ENCODE assay signal across 15 cellular contexts in the genomic region with DNA sequence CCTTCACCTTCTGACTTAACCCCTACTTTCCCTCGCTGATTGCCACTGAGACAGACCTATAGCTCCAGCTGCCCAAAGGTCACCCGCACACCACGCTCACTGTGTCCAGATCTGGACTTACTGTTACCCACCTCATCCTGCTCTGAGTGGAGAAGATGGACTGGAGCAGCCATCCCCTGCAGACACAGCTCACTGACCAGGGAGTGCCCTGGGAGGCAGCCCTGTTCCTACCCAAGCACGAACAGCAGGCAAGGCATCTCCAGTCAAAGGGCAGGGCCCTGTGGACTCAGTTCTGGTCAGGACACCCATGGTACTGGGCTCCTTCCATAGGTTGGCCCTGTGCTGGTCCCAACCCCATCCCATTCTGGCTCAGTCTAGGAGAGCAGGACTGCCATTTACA. TPM values are rescaled to one million over a fixed set of nuclear protein-coding genes. Genes with fewer than 3 reads are reported as not detected.
DNase-seq lines count a peak whose midpoint lies in the region; ATAC-seq, FAIRE-seq and TF ChIP-seq lines count a peak whose summit lies in the region.
"Had no signal": no experiment of that assay in that cellular context is flagged by ENCODE, and none has a peak within 500 bp of the region (broad histone marks: within the 10 kb centered on the region; RNA-seq: fewer than 3 reads in every experiment).

No MANE protein-coding gene starts in this region.

- FAIRE-seq in small intestine (lab: Jason Lieb, UNC), result no peak
- FAIRE-seq: D721Med, H1, K562 had no signal

- H3K27me3 ChIP-seq in H7 (ENCODE audit: control insufficient read depth, insufficient read depth, low read length), result peaks cover 29% of the 10 kb centered on the region
- H3K27me3 ChIP-seq in neural progenitor cell, result peaks cover 44% of the 10 kb centered on the region
- H3K27me3 ChIP-seq in thyroid gland, result peaks cover 16% of the 10 kb centered on the region
- H3K27me3 ChIP-seq in small intestine (ENCODE audit: control insufficient read depth in 2 of 2, insufficient read depth in 2 of 2, low read length in 2 of 2), result peaks cover 6 to 7% of the 10 kb centered on the region in 2 donors

- H3K9me3 ChIP-seq in neural progenitor cell (ENCODE audit: low read depth) (no peaks in the 10 kb centered on the region), thyroid gland (no peaks in the 10 kb centered on the region), small intestine (ENCODE audit: control insufficient read depth, low read depth) (no peaks in the 10 kb centered on the region)
- H3K9me3 ChIP-seq: SK-N-SH had no signal

- H3K9ac ChIP-seq in neural progenitor cell, result no peak overlapping the region
- H3K9ac ChIP-seq: SK-N-SH had no signal

- no peak overlapping the region for H3K27ac Mint-ChIP-seq in natural killer cell treated with Interleukin-12 subunit alpha and Interleukin-12 subunit beta and Interleukin-15 and Interleukin-18, amount 100 ng/mL, for 72 hours
- H3K27ac Mint-ChIP-seq in natural killer cell (no peak overlapping the region), neural progenitor cell (no peak overlapping the region)

- H3K4me3 ChIP-seq in H7 (ENCODE audit: insufficient read depth, low read depth, low read length) (no peak overlapping the region), neural progenitor cell (no peak overlapping the region), thyroid gland (replicated peaks in 1 of 3) (no peak overlapping the region), small intestine (ENCODE audit: low read depth in 1 of 2, low read length in 2 of 2) (no peak overlapping the region)
- H3K4me3 ChIP-seq: K562 had no signal

- H3F3A ChIP-seq in neural progenitor cell (ENCODE audit: low read depth), result no peaks in the 10 kb centered on the region

- no peak overlapping the region for H3K4me3 Mint-ChIP-seq in natural killer cell treated with Interleukin-12 subunit alpha and Interleukin-12 subunit beta and Interleukin-15 and Interleukin-18, amount 100 ng/mL, for 72 hours
- H3K4me3 Mint-ChIP-seq in natural killer cell (no peak overlapping the region), neural progenitor cell (peak overlapping the region; percentile 28)

- no peaks in the 10 kb centered on the region for H3K79me2 ChIP-seq in neural progenitor cell (ENCODE audit: low read depth)

- H3K4me1 Mint-ChIP-seq in natural killer cell treated with Interleukin-12 subunit alpha and Interleukin-12 subunit beta and Interleukin-15 and Interleukin-18, amount 100 ng/mL, for 72 hours (ENCODE audit: low read depth in 2 of 2), result peaks cover 16 to 20% of the 10 kb centered on the region in 2 donors
- H3K4me1 Mint-ChIP-seq in natural killer cell (peaks cover 10 to 23% of the 10 kb centered on the region in 2 donors), neural progenitor cell (peaks cover 2% of the 10 kb centered on the region)

- no peaks in the 10 kb centered on the region for H3K4me1 ChIP-seq in neural progenitor cell
- peaks cover 8 to 14% of the 10 kb centered on the region in 2 donors for H3K4me1 ChIP-seq in thyroid gland
- no peaks in the 10 kb centered on the region for H3K4me1 ChIP-seq in small intestine (ENCODE audit: control insufficient read depth in 2 of 2, insufficient read depth in 1 of 2, low read depth in 1 of 2, low read length in 1 of 2)

- no peak overlapping the region for H3K4me2 ChIP-seq in neural progenitor cell
- H3K4me2 ChIP-seq: SK-N-SH had no signal

- no peak overlapping the region for H2AFZ ChIP-seq in neural progenitor cell (replicated peaks)

- H3K9me3 Mint-ChIP-seq in natural killer cell treated with Interleukin-12 subunit alpha and Interleukin-12 subunit beta and Interleukin-15 and Interleukin-18, amount 100 ng/mL, for 72 hours, result no peaks in the 10 kb centered on the region
- no peaks in the 10 kb centered on the region for H3K9me3 Mint-ChIP-seq in natural killer cell
- peaks cover under 1% of the 10 kb centered on the region for H3K9me3 Mint-ChIP-seq in neural progenitor cell

- ATAC-seq in natural killer cell treated with Interleukin-12 subunit alpha and Interleukin-12 subunit beta and Interleukin-15 and Interleukin-18, amount 100 ng/mL, for 72 hours, result no peak
- ATAC-seq in natural killer cell (no peak), GM18868 (IDR thresholded peaks at IDR 0.05; ENCODE audit: unreplicated experiment) (no peak)

- H3K27me3 Mint-ChIP-seq in natural killer cell treated with Interleukin-12 subunit alpha and Interleukin-12 subunit beta and Interleukin-15 and Interleukin-18, amount 100 ng/mL, for 72 hours, result peaks cover 22 to 40% of the 10 kb centered on the region in 2 donors
- H3K27me3 Mint-ChIP-seq in natural killer cell (ENCODE audit: low read depth in 2 of 2) (peaks cover 35 to 38% of the 10 kb centered on the region in 2 donors), neural progenitor cell (ENCODE audit: insufficient read depth, low read depth) (peaks cover 32% of the 10 kb centered on the region)

- H3K27ac ChIP-seq in neural progenitor cell, result no peak overlapping the region
- H3K27ac ChIP-seq in thyroid gland, result no peak overlapping the region
- H3K27ac ChIP-seq in small intestine (ENCODE audit: low read depth in 1 of 2, low read length in 1 of 2), result no peak overlapping the region
- H3K27ac ChIP-seq: C4-2B had no signal

- no peak for TF ChIP-seq CTCF in natural killer cell (IDR thresholded peaks at IDR 0.05)
- TF ChIP-seq CTCF in neural progenitor cell (IDR thresholded peaks at IDR 0.05), result no peak
- TF ChIP-seq CTCF in thyroid gland (IDR thresholded peaks at IDR 0.05), result no peak

- H4K20me1 ChIP-seq in neural progenitor cell (ENCODE audit: low read depth), result peaks cover 20% of the 10 kb centered on the region

- H3K36me3 ChIP-seq in H7 (replicated peaks; ENCODE audit: control insufficient read depth, insufficient read depth, low read length) (no peaks in the 10 kb centered on the region), neural progenitor cell (no peaks in the 10 kb centered on the region), thyroid gland (no peaks in the 10 kb centered on the region), small intestine (ENCODE audit: control insufficient read depth in 2 of 2, insufficient read depth in 2 of 2, low read length in 2 of 2) (no peaks in the 10 kb centered on the region)

- 88 to 95% methylated on average over 3 to 4 of the region's 4 CpGs for WGBS in thyroid gland, 2 donors
- WGBS in small intestine, 3 donors, result 71 to 92% (median 81%) methylated on average over 4 of the region's 4 CpGs

- intact Hi-C loops in natural killer cell (cut with micrococcal nuclease) (no loop called here), thyroid gland (cut with DNase I) (loop anchor here (10.0 kb wide), 1 partner anchor 280 kb away; no protein-coding TSS in a partner anchor)

- H3K36me3 Mint-ChIP-seq in natural killer cell treated with Interleukin-12 subunit alpha and Interleukin-12 subunit beta and Interleukin-15 and Interleukin-18, amount 100 ng/mL, for 72 hours, result no peaks in the 10 kb centered on the region
- H3K36me3 Mint-ChIP-seq in natural killer cell (no peaks in the 10 kb centered on the region), neural progenitor cell (no peaks in the 10 kb centered on the region)

- no peak for TF ChIP-seq POLR2A in thyroid gland (IDR thresholded peaks at IDR 0.05)

- DNase-seq in natural killer cell treated with Interleukin-12 subunit alpha and Interleukin-12 subunit beta and Interleukin-15 and Interleukin-18, amount 100 ng/mL, for 72 hours (ENCODE audit: low spot score), result peak; percentile 13
- DNase-seq in natural killer cell (no peak), H7 (peak; percentile 8), neural progenitor cell (ENCODE audit: low spot score) (no peak), thyroid gland (no peak), small intestine (no peak)
- DNase-seq: NCI-H1092 treated with DMSO at 0.1 percent for 48 hours, NCI-H2081, SHP77, SK-N-SH had no signal

RNA-seq across cellular contexts. Expression of gene BARX1, which starts 9.5 kb away (rescaled TPM):
- under 1 TPM in 1 of 2 donors, not detected in 1; 0.29 TPM for total RNA-seq in natural killer cell treated with Interleukin-12 subunit alpha and Interleukin-12 subunit beta and Interleukin-15 and Interleukin-18, amount 100 ng/mL, for 72 hours
- total RNA-seq in natural killer cell (not detected), neural progenitor cell (ENCODE audit: low replicate concordance) (0.17 and 2.9 TPM in 2 replicates), thyroid gland (1 to 10 TPM in 1 of 4 donors, under 1 TPM in 2, not detected in 1; 0.33 to 2.1 (median 0.75) TPM)
- 79.7 and 80.4 TPM in 2 replicates for total RNA-seq in H7 (2014; rRNA removed; shearing (Covaris generic))
- under 1 TPM in 1 of 3 donors, not detected in 2; 0.39 TPM for polyA plus RNA-seq in small intestine
- polyA plus RNA-seq: K562, SK-N-SH had no signal

Comparison
In these comparisons a context has a peak if more than half of its experiments do, and no peak if none do; other contexts are left out.
1. DNase-seq: peak in natural killer cell treated with Interleukin-12 subunit alpha and Interleukin-12 subunit beta and Interleukin-15 and Interleukin-18, amount 100 ng/mL, for 72 hours (single experiment) and H7 (single experiment); none in natural killer cell (single experiment), neural progenitor cell (single experiment), thyroid gland (0 of 2) and small intestine (single experiment).
2. RNA of gene BARX1, which starts 9.5 kb away (total RNA-seq): 79.7 to 80.4 TPM in H7; 0.33 to 2.1 TPM in thyroid gland, 0.29 TPM in natural killer cell treated with Interleukin-12 subunit alpha and Interleukin-12 subunit beta and Interleukin-15 and Interleukin-18, amount 100 ng/mL, for 72 hours, 0.17 to 2.9 TPM in neural progenitor cell and not detected in natural killer cell; every median in the first group is over 10 times any median in the second.